In genomic region chr6:31660224-31660997, GRCh38 we compare ENCODE assay signal across 1 cellular context.
TF ChIP-seq lines count a peak whose summit lies in the region.

Gene C6orf47, minus strand, starts transcription at chr6:31660778. Its CDS starts 831 bp downstream, at chr6:31659947.

TF ChIP-seq in HepG2, 621 proteins besides CTCF, POLR2A, EP300 and RAD21 (continued from another document and continues in another):
- TF ChIP-seq BRD4 (CRISPR knock-in tag; IDR thresholded peaks at IDR 0.05) (peak; percentile 88), KDM5B (CRISPR knock-in tag; IDR thresholded peaks at IDR 0.05; ENCODE audit: borderline replicate concordance) (peak; percentile 91), ZBTB20 (CRISPR knock-in tag; IDR thresholded peaks at IDR 0.05; ENCODE audit: borderline replicate concordance, low read depth) (peak; percentile 70; the same call in 1 of the 2 replicates), FOXA1 (IDR thresholded peaks at IDR 0.05) (no peak), FOXA1 (CRISPR knock-in tag; IDR thresholded peaks at IDR 0.05) (0 out of 2 replicates have a peak, but pooled peaks have one; percentile 17), FOSL2 (CRISPR knock-in tag; IDR thresholded peaks at IDR 0.05) (peak; percentile 28; the same call in 1 of the 2 replicates), PRPF4 (IDR thresholded peaks at IDR 0.05; ENCODE audit: low read depth, low read length, poor library complexity, severe bottlenecking) (no peak), GLI4 (CRISPR knock-in tag; IDR thresholded peaks at IDR 0.05; ENCODE audit: borderline replicate concordance) (no peak), ZBTB3 (CRISPR knock-in tag; IDR thresholded peaks at IDR 0.05; ENCODE audit: borderline replicate concordance, low read depth) (no peak; the same call in 1 of the 2 replicates), MEIS2 (CRISPR knock-in tag; IDR thresholded peaks at IDR 0.05) (peak; percentile 81), HDAC1 (CRISPR knock-in tag; IDR thresholded peaks at IDR 0.05) (peak; percentile 78), SMARCE1 (IDR thresholded peaks at IDR 0.05; ENCODE audit: borderline replicate concordance) (no peak), ZNF414 (CRISPR knock-in tag; IDR thresholded peaks at IDR 0.05) (peak; percentile 91), TFDP2 (CRISPR knock-in tag; IDR thresholded peaks at IDR 0.05) (peak; percentile 84), MATR3 (CRISPR knock-in tag; IDR thresholded peaks at IDR 0.05) (no peak), ZNF569 (CRISPR knock-in tag; IDR thresholded peaks at IDR 0.05; ENCODE audit: borderline replicate concordance) (no peak), ZNF30 (CRISPR knock-in tag; IDR thresholded peaks at IDR 0.05) (no peak), SMAD3 (CRISPR knock-in tag; IDR thresholded peaks at IDR 0.05) (no peak), NR0B2 (CRISPR knock-in tag; IDR thresholded peaks at IDR 0.05) (peak; percentile 48), AFF4 (CRISPR knock-in tag; IDR thresholded peaks at IDR 0.05) (peak; percentile 70; the same call in 1 of the 2 replicates), ZSCAN29 (CRISPR knock-in tag; conservative IDR thresholded peaks at IDR 0.05) (0 out of 2 replicates have a peak, but pooled peaks have one; percentile 5), NFRKB (IDR thresholded peaks at IDR 0.05) (no peak), ZNF256 (CRISPR knock-in tag; conservative IDR thresholded peaks at IDR 0.05) (0 out of 2 replicates have a peak, but pooled peaks have one; percentile 84), ZNF232 (CRISPR knock-in tag; IDR thresholded peaks at IDR 0.05; ENCODE audit: borderline replicate concordance) (peak; percentile 90; the same call in 1 of the 2 replicates), ZNF614 (CRISPR knock-in tag; IDR thresholded peaks at IDR 0.05; ENCODE audit: borderline replicate concordance) (peak; percentile 33; the same call in 1 of the 2 replicates), ATF7 (IDR thresholded peaks at IDR 0.05) (no peak), ATF7 (CRISPR knock-in tag; IDR thresholded peaks at IDR 0.05) (no peak), NFE2L1 (CRISPR knock-in tag; IDR thresholded peaks at IDR 0.05; ENCODE audit: borderline replicate concordance) (peak; percentile 74; the same call in 1 of the 2 replicates), ZNF260 (CRISPR knock-in tag; IDR thresholded peaks at IDR 0.05; ENCODE audit: borderline replicate concordance, low read depth) (0 out of 2 replicates have a peak, but pooled peaks have one; percentile 76), HMG20B (CRISPR knock-in tag; conservative IDR thresholded peaks at IDR 0.05) (no peak; the same call in 1 of the 2 replicates), MYPOP (CRISPR knock-in tag; IDR thresholded peaks at IDR 0.05) (peak; percentile 94), ZNF616 (CRISPR knock-in tag; IDR thresholded peaks at IDR 0.05; ENCODE audit: low read depth) (0 out of 2 replicates have a peak, but pooled peaks have one; percentile 58), AHDC1 (CRISPR knock-in tag; IDR thresholded peaks at IDR 0.05; ENCODE audit: borderline replicate concordance) (0 out of 2 replicates have a peak, but pooled peaks have one; percentile 48), ZNF558 (CRISPR knock-in tag; IDR thresholded peaks at IDR 0.05; ENCODE audit: borderline replicate concordance) (0 out of 2 replicates have a peak, but pooled peaks have one; percentile 62), YY1 (IDR thresholded peaks at IDR 0.05; ENCODE audit: insufficient read depth, insufficient replicate concordance, low read depth, low read length) (peak; percentile 75), ZFP36 (IDR thresholded peaks at IDR 0.05; ENCODE audit: borderline replicate concordance, low read depth, low read length, partially characterized antibody) (no peak), SKI (IDR thresholded peaks at IDR 0.05; ENCODE audit: partially characterized antibody) (peak; percentile 31), MTF2 (CRISPR knock-in tag; IDR thresholded peaks at IDR 0.05; ENCODE audit: borderline replicate concordance) (no peak), ZNF724P (CRISPR knock-in tag; IDR thresholded peaks at IDR 0.05; ENCODE audit: borderline replicate concordance) (peak; percentile 91; the same call in 1 of the 2 replicates), ZNF788 (CRISPR knock-in tag; IDR thresholded peaks at IDR 0.05; ENCODE audit: borderline replicate concordance) (peak; percentile 62; the same call in 1 of the 2 replicates), MIXL1 (CRISPR knock-in tag; IDR thresholded peaks at IDR 0.05) (0 out of 2 replicates have a peak, but pooled peaks have one; percentile 42), ZNF766 (CRISPR knock-in tag; IDR thresholded peaks at IDR 0.05; ENCODE audit: borderline replicate concordance) (peak; percentile 87; the same call in 1 of the 2 replicates), PCBP1 (IDR thresholded peaks at IDR 0.05; ENCODE audit: borderline replicate concordance, low read depth, low read length) (no peak), ZNF841 (CRISPR knock-in tag; IDR thresholded peaks at IDR 0.05; ENCODE audit: borderline replicate concordance) (no peak), DRAP1 (CRISPR knock-in tag; IDR thresholded peaks at IDR 0.05) (peak; percentile 71), TBX2 (CRISPR knock-in tag; IDR thresholded peaks at IDR 0.05; ENCODE audit: borderline replicate concordance) (peak; percentile 88; the same call in 1 of the 2 replicates), RELA (CRISPR knock-in tag; IDR thresholded peaks at IDR 0.05) (peak; percentile 71; the same call in 1 of the 2 replicates), PAX8 (CRISPR knock-in tag; IDR thresholded peaks at IDR 0.05; ENCODE audit: borderline replicate concordance) (no peak), ZNF607 (CRISPR knock-in tag; IDR thresholded peaks at IDR 0.05; ENCODE audit: borderline replicate concordance) (peak; percentile 82; the same call in 1 of the 2 replicates), ZNF674 (CRISPR knock-in tag; IDR thresholded peaks at IDR 0.05; ENCODE audit: low read depth) (peak; percentile 44; the same call in 1 of the 2 replicates), ZNF513 (CRISPR knock-in tag; conservative IDR thresholded peaks at IDR 0.05) (0 out of 2 replicates have a peak, but pooled peaks have one; percentile 86)
